ENCODE assay signal across 24 cellular contexts in genomic region chr7:26403640-26404039, GRCh38.
"Had no signal": no experiment of that assay in that cellular context is flagged by ENCODE, and none has a peak within 500 bp of the region (broad histone marks: within the 10 kb centered on the region; RNA-seq: fewer than 3 reads in every experiment).

No MANE protein-coding gene starts in this region.

- H3K9me3 ChIP-seq: SK-N-SH had no signal

- H3K27ac Mint-ChIP-seq: T-cell had no signal

- H3K4me2 ChIP-seq: KMS-11, SK-N-SH had no signal

- H3K9ac ChIP-seq: KMS-11, SK-N-SH had no signal

- H3K27ac ChIP-seq: HL-60, KMS-11, RWPE1 had no signal

- ATAC-seq: Panc1, PC-3, T-cell had no signal

- H3K4me3 Mint-ChIP-seq: T-cell had no signal

- DNase-seq: IMR-90, Kasumi-1, MV-4-11, NCI-H1048, NCI-H1105, NCI-H1436 treated with DMSO at 0.1 percent for 48 hours, NCI-H1694, NCI-H187 treated with DMSO at 0.1 percent for 48 hours, NCI-H2029 treated with DMSO at 0.1 percent for 48 hours, NCI-H2171, NCI-H226, NCI-H446, NCI-H524, NCI-H526 treated with DMSO at 0.1 percent for 48 hours, NCI-H774, PC-3, SHP77, SK-N-SH, SW 1271, T-cell had no signal

- H3K36me3 Mint-ChIP-seq: T-cell had no signal
